21 cellular contexts compared by ENCODE assay signal in genomic region chr5:172385661-172386187, GRCh38.
"Had no signal": no experiment of that assay in that cellular context is flagged by ENCODE, and none has a peak within 500 bp of the region (broad histone marks: within the 10 kb centered on the region; RNA-seq: fewer than 3 reads in every experiment).

No MANE protein-coding gene starts in this region.

- H3K27me3 Mint-ChIP-seq: activated CD8-positive, alpha-beta T cell treated with anti-CD3 and anti-CD28 coated beads for 36 hours; activated naive CD4-positive, alpha-beta T cell treated with anti-CD3 and anti-CD28 coated beads, Interleukin-2, amount 50 U/mL, for 24 hours; T-cell had no signal

- H3K4me1 Mint-ChIP-seq: activated CD4-positive, alpha-beta T cell treated with anti-CD3 and anti-CD28 coated beads for 36 hours; activated naive CD4-positive, alpha-beta T cell treated with anti-CD3 and anti-CD28 coated beads, Interleukin-2, amount 50 U/mL, for 24 hours; T-cell had no signal

- DNase-seq: activated CD4-positive, alpha-beta T cell treated with anti-CD3 and anti-CD28 coated beads for 36 hours; activated CD8-positive, alpha-beta memory T cell treated with anti-CD3 and anti-CD28 coated beads, Interleukin-2, amount 50 U/mL, for 4 hours; activated CD8-positive, alpha-beta T cell treated with anti-CD3 and anti-CD28 coated beads for 36 hours; activated effector memory CD4-positive, alpha-beta T cell treated with Interleukin-2 at 50 U/mL for 16 hours; activated naive CD4-positive, alpha-beta T cell; aorta; body of pancreas; central memory CD4-positive, alpha-beta T cell; Karpas-422; MM.1S; NCI-H1105; NCI-H1436; NCI-H1694 treated with DMSO at 0.1 percent for 48 hours; NCI-H2081; NCI-H446; NCI-H524; SHP77 treated with DMSO at 0.1 percent for 48 hours; T-cell; T-helper 2 cell; T1000 had no signal

- H3K9me3 ChIP-seq: body of pancreas had no signal

- H3K4me3 Mint-ChIP-seq: activated CD4-positive, alpha-beta T cell treated with anti-CD3 and anti-CD28 coated beads for 36 hours; activated CD8-positive, alpha-beta T cell treated with anti-CD3 and anti-CD28 coated beads for 36 hours; activated naive CD4-positive, alpha-beta T cell treated with anti-CD3 and anti-CD28 coated beads, Interleukin-2, amount 50 U/mL, for 24 hours; T-cell had no signal

- H3K9me3 Mint-ChIP-seq: activated CD8-positive, alpha-beta T cell treated with anti-CD3 and anti-CD28 coated beads for 36 hours; activated naive CD4-positive, alpha-beta T cell treated with anti-CD3 and anti-CD28 coated beads, Interleukin-2, amount 50 U/mL, for 24 hours; T-cell had no signal

- H3K27me3 ChIP-seq: body of pancreas had no signal

- ATAC-seq: activated CD4-positive, alpha-beta T cell treated with anti-CD3 and anti-CD28 coated beads for 36 hours; activated CD8-positive, alpha-beta T cell treated with anti-CD3 and anti-CD28 coated beads for 36 hours; body of pancreas; T-cell had no signal

- H3K27ac Mint-ChIP-seq: activated CD4-positive, alpha-beta T cell treated with anti-CD3 and anti-CD28 coated beads for 36 hours; activated CD8-positive, alpha-beta T cell treated with anti-CD3 and anti-CD28 coated beads for 36 hours; activated naive CD4-positive, alpha-beta T cell treated with anti-CD3 and anti-CD28 coated beads, Interleukin-2, amount 50 U/mL, for 24 hours; T-cell had no signal

- H3K27ac ChIP-seq: body of pancreas had no signal

- H3K36me3 Mint-ChIP-seq: activated naive CD4-positive, alpha-beta T cell treated with anti-CD3 and anti-CD28 coated beads, Interleukin-2, amount 50 U/mL, for 24 hours; T-cell had no signal

- H3K4me3 ChIP-seq: body of pancreas had no signal
